ENCODE assay signal across 27 cellular contexts in the genomic region with DNA sequence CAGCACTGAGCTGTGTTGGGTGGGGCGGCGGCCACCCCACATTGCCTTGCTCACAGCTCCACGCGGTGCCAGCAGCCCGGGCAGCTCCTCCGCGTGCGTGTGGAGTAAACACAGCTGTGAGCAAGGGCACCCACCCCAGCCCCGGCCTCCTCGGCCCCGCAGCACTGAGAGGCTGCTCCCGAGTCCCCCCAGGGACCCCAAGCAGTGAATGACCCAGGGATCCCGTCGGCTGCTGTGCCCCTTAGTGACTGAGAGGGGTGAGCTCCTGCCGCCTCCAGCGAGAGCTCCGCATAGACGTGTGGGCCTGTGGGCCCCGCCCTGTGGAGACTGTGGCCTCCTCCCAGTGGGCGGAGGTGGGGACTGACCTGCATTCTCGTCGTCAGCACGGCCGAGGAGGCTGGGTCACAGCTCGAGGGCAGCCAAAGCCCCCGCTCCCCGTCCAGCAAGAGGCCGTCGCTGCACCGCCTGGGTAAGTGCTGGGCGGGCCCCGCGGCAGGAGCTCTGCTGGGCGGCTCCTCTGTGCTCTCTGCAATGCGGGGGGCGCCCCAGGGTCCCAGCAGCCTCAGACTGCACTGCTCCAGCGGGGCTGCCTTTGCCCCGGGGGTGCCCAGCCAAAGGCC. TPM values are rescaled to one million over a fixed set of nuclear protein-coding genes. Genes with fewer than 3 reads are reported as not detected.
DNase-seq lines count a peak whose midpoint lies in the region; FAIRE-seq and TF ChIP-seq lines count a peak whose summit lies in the region.
"Had no signal": no experiment of that assay in that cellular context is flagged by ENCODE, and none has a peak within 500 bp of the region (broad histone marks: within the 10 kb centered on the region; RNA-seq: fewer than 3 reads in every experiment).

No MANE protein-coding gene starts in this region.

- no peak overlapping the region for H4K91ac ChIP-seq in H1 (replicated peaks; ENCODE audit: insufficient read length, low read length)

- H3K27me3 ChIP-seq in BLaER1 (no peaks in the 10 kb centered on the region), H1 (replicated peaks in 1 of 4; ENCODE audit: control insufficient read depth in 3 of 4, extremely low read depth in 1 of 4, insufficient read depth in 3 of 4, low read length in 3 of 4) (no peaks in the 10 kb centered on the region), mesendoderm (ENCODE audit: insufficient read depth, low read length, poor library complexity) (no peaks in the 10 kb centered on the region)
- H3K27me3 ChIP-seq: MG63 had no signal

- H2BK15ac ChIP-seq in H1 (ENCODE audit: low read length) (no peak overlapping the region), mesendoderm (replicated peaks; ENCODE audit: low read depth) (no peak overlapping the region)

- no peak overlapping the region for H2AFZ ChIP-seq in H1 (ENCODE audit: low read length)
- H2AFZ ChIP-seq: PC-9 had no signal

- no peak overlapping the region for H2BK20ac ChIP-seq in H1 (ENCODE audit: low read length)

- DNase-seq in H1 (ENCODE audit: low read depth in 1 of 2, low spot score in 2 of 2) (no peak), mesendoderm (peak; percentile 31), cerebellar cortex (ENCODE audit: low spot score) (no peak), mesenteric fat pad (ENCODE audit: low spot score) (no peak)
- DNase-seq in activated effector memory CD4-positive, alpha-beta T cell treated with anti-CD3 and anti-CD28 coated beads, Interleukin-2, amount 50 U/mL, for 16 hours = no peak
- DNase-seq: C1 segment of cervical spinal cord, COR-L47, GDM1, KG1, MG63, NCI-H1105 treated with DMSO at 0.1 percent for 48 hours, NCI-H146, NCI-H2029, NCI-H446, NCI-H524 treated with DMSO at 0.1 percent for 48 hours, NCI-H774, PC-9, RPMI8226, SHP77 treated with DMSO at 0.1 percent for 48 hours had no signal

- POLR2A ChIA-PET in HEK293 (lab: Yijun Ruan, JAX) (no interaction called here), H1 (lab: Charles Lee; ENCODE audit: partially characterized antibody) (interaction anchor here (0.6 to 1.3 kb wide), 4 partner anchors 13 to 41 kb away, joined by 3 to 4 read pairs (median 3); no protein-coding TSS in a partner anchor)

- H3K23me2 ChIP-seq in H1 (ENCODE audit: low read depth, low read length) = no peaks in the 10 kb centered on the region

- H2AK5ac ChIP-seq in H1 (ENCODE audit: low read depth, low read length) (no peak overlapping the region), mesendoderm (ENCODE audit: low read length) (no peak overlapping the region)

- peak overlapping the region; percentile 5; the same call in 1 of the 2 replicates for H4K8ac ChIP-seq in H1 (ENCODE audit: extremely low read depth, insufficient read depth, low read length)
- no peak overlapping the region for H4K8ac ChIP-seq in mesendoderm (ENCODE audit: low read depth, low read length)

- H3K79me2 ChIP-seq in H1 (ENCODE audit: control insufficient read depth in 1 of 2, insufficient read depth in 2 of 2, low read length in 2 of 2) (no peaks in the 10 kb centered on the region), mesendoderm (ENCODE audit: control insufficient read depth, insufficient read depth, low read length) (no peaks in the 10 kb centered on the region)

- no peak for FAIRE-seq in H1 (lab: Jason Lieb, UNC)
- FAIRE-seq: GM12878, HepG2 had no signal

- TF ChIP-seq EP300 in H1 (IDR thresholded peaks at IDR 0.05; ENCODE audit: borderline replicate concordance in 1 of 2, low read depth in 2 of 2, low read length in 2 of 2) = no peak

- no peak overlapping the region for H3K4me3 ChIP-seq in BLaER1
- H3K4me3 ChIP-seq in HEK293 (ENCODE audit: low read depth, low read length) = no peak overlapping the region
- no peak overlapping the region for H3K4me3 ChIP-seq in H1 (ENCODE audit: extremely low read depth in 1 of 4, insufficient read depth in 2 of 4, low read depth in 3 of 4, low read length in 4 of 4)
- H3K4me3 ChIP-seq in mesendoderm (ENCODE audit: low read length) = no peak overlapping the region
- H3K4me3 ChIP-seq: GM12878, MG63, PC-9 had no signal

- H3K56ac ChIP-seq in H1 (replicated peaks; ENCODE audit: insufficient read length, low read depth, low read length) = no peak overlapping the region
- no peak overlapping the region for H3K56ac ChIP-seq in mesendoderm (ENCODE audit: low read length)

- H3K23ac ChIP-seq in H1 (ENCODE audit: insufficient read length) (no peak overlapping the region), mesendoderm (ENCODE audit: low read length) (no peak overlapping the region)

- TF ChIP-seq POLR2A in H1 (IDR thresholded peaks at IDR 0.05; ENCODE audit: control extremely low read depth in 1 of 2, low read depth in 2 of 2, low read length in 2 of 2) = no peak

- H4K20me1 ChIP-seq in BLaER1 = no peaks in the 10 kb centered on the region
- no peaks in the 10 kb centered on the region for H4K20me1 ChIP-seq in H1 (replicated peaks in 1 of 2; ENCODE audit: control insufficient read depth in 1 of 2, insufficient read depth in 2 of 2, low read length in 2 of 2)

- TF ChIP-seq RAD21 in H1 (IDR thresholded peaks at IDR 0.05 in 1 of 2, conservative IDR thresholded peaks at IDR 0.05 in 1 of 2; ENCODE audit: low read depth in 2 of 2, low read length in 2 of 2) = no peak

- no peak overlapping the region for H3K27ac ChIP-seq in BLaER1
- no peak overlapping the region for H3K27ac ChIP-seq in HEK293 (ENCODE audit: extremely low read depth, low read depth, low read length)
- H3K27ac ChIP-seq in H1 (ENCODE audit: low read depth, low read length) = no peak overlapping the region
- H3K27ac ChIP-seq in mesendoderm (ENCODE audit: low read depth, low read length) = no peak overlapping the region
- H3K27ac ChIP-seq: PC-9 had no signal

- H2BK120ac ChIP-seq in H1 (replicated peaks; ENCODE audit: low read depth, low read length) (no peak overlapping the region), mesendoderm (ENCODE audit: low read depth, low read length) (no peak overlapping the region)

- no peak overlapping the region for H4K5ac ChIP-seq in H1 (ENCODE audit: insufficient read length, low read depth, low read length)
- H4K5ac ChIP-seq in mesendoderm (ENCODE audit: low read length) = no peak overlapping the region

- H2BK12ac ChIP-seq in H1 (ENCODE audit: low read depth, low read length) = no peak overlapping the region

- H3K4me2 ChIP-seq in BLaER1 = peak overlapping the region; percentile 34
- H3K4me2 ChIP-seq in H1 (ENCODE audit: insufficient read depth in 1 of 2, low read depth in 2 of 2, low read length in 2 of 2) = no peak overlapping the region
- no peak overlapping the region for H3K4me2 ChIP-seq in mesendoderm (ENCODE audit: low read length)
- H3K4me2 ChIP-seq: PC-9 had no signal

- no peak overlapping the region for H3K18ac ChIP-seq in H1 (ENCODE audit: extremely low read depth, low read length)
- H3K18ac ChIP-seq in mesendoderm (ENCODE audit: low read length) = no peak overlapping the region

- H3K36me3 ChIP-seq in BLaER1 (peaks cover 4% of the 10 kb centered on the region; the same call in 1 of the 2 replicates), HEK293 (ENCODE audit: control insufficient read depth in 2 of 2, insufficient read depth in 1 of 2, low read length in 2 of 2) (no peaks in the 10 kb centered on the region), H1 (ENCODE audit: control insufficient read depth in 2 of 4, insufficient read depth in 4 of 4, low read length in 3 of 4) (peaks cover 0 to 10% (median 0%) of the 10 kb centered on the region in 4 experiments; a peak in 2 of 8 replicates), mesendoderm (ENCODE audit: control insufficient read depth, insufficient read depth, low read length) (no peaks in the 10 kb centered on the region)
- H3K36me3 ChIP-seq: MG63 had no signal

- no peak for TF ChIP-seq CTCF in HEK293 (tag by site-specific recombination; IDR thresholded peaks at IDR 0.05)
- TF ChIP-seq CTCF in H1 (IDR thresholded peaks at IDR 0.05; ENCODE audit: control extremely low read depth in 1 of 3, insufficient read depth in 1 of 3, low read depth in 1 of 3, low read length in 3 of 3) = no peak

- H3K4me1 ChIP-seq in BLaER1 = peaks cover 29% of the 10 kb centered on the region
- no peaks in the 10 kb centered on the region for H3K4me1 ChIP-seq in HEK293 (ENCODE audit: control insufficient read depth, insufficient read depth, low read length)
- H3K4me1 ChIP-seq in H1 (replicated peaks in 1 of 4; ENCODE audit: control insufficient read depth in 3 of 4, insufficient read depth in 4 of 4, low read length in 3 of 4) = no peaks in the 10 kb centered on the region
- no peaks in the 10 kb centered on the region for H3K4me1 ChIP-seq in mesendoderm (ENCODE audit: control insufficient read depth, low read depth, low read length)

- 92% methylated on average over 32 of the region's 38 CpGs; no CpG with 5 or more reads in 1 of the 2 experiments for WGBS in H1 (ENCODE audit: extremely low coverage in 1 of 2, insufficient coverage in 1 of 2, insufficient read length in 1 of 2, insufficient replicate concordance in 2 of 2, low coverage in 1 of 2, low lambda C conversion rate in 2 of 2, missing lambda C conversion rate in 1 of 2), 2 experiments
- WGBS in mesendoderm (ENCODE audit: extremely low coverage, insufficient coverage, low lambda C conversion rate) = no CpG with 5 or more reads among the region's 38 CpGs

- no peak overlapping the region for H3K9ac ChIP-seq in BLaER1
- H3K9ac ChIP-seq in H1 (replicated peaks in 1 of 4; ENCODE audit: extremely low read depth in 1 of 4, low read depth in 3 of 4, low read length in 3 of 4) = no peak overlapping the region
- no peak overlapping the region for H3K9ac ChIP-seq in mesendoderm (ENCODE audit: low read length)

- CTCF ChIA-PET in HEK293 (lab: Yijun Ruan, JAX) = no interaction called here
- CTCF ChIA-PET in H1 (lab: Charles Lee; ENCODE audit: partially characterized antibody) = interaction anchor here (0.9 to 1.4 kb wide), 3 partner anchors 19 to 260 kb away, joined by 3 to 5 read pairs (median 4); no protein-coding TSS in a partner anchor

- H3K14ac ChIP-seq in H1 (ENCODE audit: insufficient read length) = no peak overlapping the region

- 0 out of 2 replicates have a peak, but pooled peaks cover 2% of the 10 kb centered on the region for H3K79me1 ChIP-seq in H1 (ENCODE audit: low read depth, low read length)
- H3K79me1 ChIP-seq in mesendoderm (ENCODE audit: low read length) = no peaks in the 10 kb centered on the region

- no peak overlapping the region for H2BK5ac ChIP-seq in H1 (ENCODE audit: low read depth, low read length)
- no peak overlapping the region for H2BK5ac ChIP-seq in mesendoderm (ENCODE audit: low read length)

- H3K4ac ChIP-seq in H1 (replicated peaks; ENCODE audit: insufficient read length, low read depth, low read length) (no peak overlapping the region), mesendoderm (ENCODE audit: low read depth, low read length) (no peak overlapping the region)

- H3K9me3 ChIP-seq in BLaER1 (no peaks in the 10 kb centered on the region), HEK293 (ENCODE audit: control insufficient read depth, insufficient read depth, low read depth, low read length) (no peaks in the 10 kb centered on the region), H1 (ENCODE audit: insufficient read depth in 2 of 2, low read depth in 1 of 2, low read length in 1 of 2) (no peaks in the 10 kb centered on the region; a peak in 1 of 4 replicates)
- H3K9me3 ChIP-seq: MG63 had no signal

RNA-seq across cellular contexts. Expression of gene UTF1, which starts 29.9 kb away (rescaled TPM):
- total RNA-seq in H1 (2021; fragmentation: NEBNext Ultra II Directional; extraction: Animal tissue kit (Norgen Biotek cat#: 25700)) = 21.7 and 21.8 TPM in 2 replicates
- polyA plus RNA-seq in H1 (2011; rRNA removed) = 0.47 and 0.97 TPM in 2 replicates
- polyA plus RNA-seq in H1 (2011; cell fraction: cytosol; rRNA removed) = 0.56 TPM
- polyA plus RNA-seq in H1 (2011; cell fraction: nucleus; rRNA removed) = 3.0 TPM
- 4.6 to 12.2 TPM (median 10.6 TPM) in 4 replicates for polyA plus RNA-seq in H1 (2012, experiment 1 of 2)
- polyA plus RNA-seq in H1 (2012, experiment 2 of 2) = 0.80 TPM
- polyA plus RNA-seq in H1 (2013, experiment 1 of 2) = 23.8 TPM
- 24.8 TPM for polyA plus RNA-seq in H1 (2013, experiment 2 of 2)
- polyA minus RNA-seq in H1 (2011; rRNA and poly(A)+ RNA removed) = not detected in 2 replicates
- polyA minus RNA-seq in H1 (2011; cell fraction: cytosol; rRNA and poly(A)+ RNA removed) = 6.3 TPM
- polyA minus RNA-seq in H1 (2011; cell fraction: nucleus; rRNA and poly(A)+ RNA removed) = 4.3 TPM
- polyA plus RNA-seq in mesendoderm (2013, experiment 1 of 2) = 2.4 TPM
- 1.9 TPM for polyA plus RNA-seq in mesendoderm (2013, experiment 2 of 2)
- total RNA-seq in mesenteric fat pad = not detected
- total RNA-seq: A172; CD4-positive, alpha-beta memory T cell; GM12878; H4; HepG2; HT1080; PC-9 had no signal
- polyA plus RNA-seq: CD4-positive, alpha-beta memory T cell; GM12878; HepG2 had no signal

RNA-seq across cellular contexts. Expression of gene VENTX, which starts 37.6 kb away (rescaled TPM):
- 4.7 and 5.6 TPM in 2 replicates for total RNA-seq in H1 (2021; fragmentation: NEBNext Ultra II Directional; extraction: Animal tissue kit (Norgen Biotek cat#: 25700))
- polyA plus RNA-seq in H1 (2011; rRNA removed) = 5.6 and 7.8 TPM in 2 replicates
- 4.6 TPM for polyA plus RNA-seq in H1 (2011; cell fraction: cytosol; rRNA removed)
- 17.4 TPM for polyA plus RNA-seq in H1 (2011; cell fraction: nucleus; rRNA removed)
- polyA plus RNA-seq in H1 (2012, experiment 1 of 2) = 3.4 to 5.9 TPM (median 5.1 TPM) in 4 replicates
- polyA plus RNA-seq in H1 (2012, experiment 2 of 2) = 3.8 TPM
- 3.8 TPM for polyA plus RNA-seq in H1 (2013, experiment 1 of 2)
- 3.5 TPM for polyA plus RNA-seq in H1 (2013, experiment 2 of 2)
- 1.6 and 1.7 TPM in 2 replicates for polyA minus RNA-seq in H1 (2011; rRNA and poly(A)+ RNA removed)
- 5.8 TPM for polyA minus RNA-seq in H1 (2011; cell fraction: cytosol; rRNA and poly(A)+ RNA removed)
- polyA minus RNA-seq in H1 (2011; cell fraction: nucleus; rRNA and poly(A)+ RNA removed) = 6.0 TPM
- 2.1 TPM for polyA plus RNA-seq in mesendoderm (2013, experiment 1 of 2)
- polyA plus RNA-seq in mesendoderm (2013, experiment 2 of 2) = 2.0 TPM
- 4.0 TPM for total RNA-seq in mesenteric fat pad
- total RNA-seq: A172; CD4-positive, alpha-beta memory T cell; GM12878; H4; HepG2; PC-9 had no signal
- polyA plus RNA-seq: CD4-positive, alpha-beta memory T cell; HepG2 had no signal

RNA-seq across cellular contexts. Expression of gene KNDC1, which starts 40.1 kb away (rescaled TPM):
- total RNA-seq in H1 (2021; fragmentation: NEBNext Ultra II Directional; extraction: Animal tissue kit (Norgen Biotek cat#: 25700)) = 16.7 and 19.3 TPM in 2 replicates
- polyA plus RNA-seq in H1 (2011; rRNA removed) = 7.5 and 10.4 TPM in 2 replicates
- 8.2 TPM for polyA plus RNA-seq in H1 (2011; cell fraction: cytosol; rRNA removed)
- 24.2 TPM for polyA plus RNA-seq in H1 (2011; cell fraction: nucleus; rRNA removed)
- polyA plus RNA-seq in H1 (2012, experiment 1 of 2) = 10.6 to 18.0 TPM (median 14.3 TPM) in 4 replicates
- 7.0 TPM for polyA plus RNA-seq in H1 (2012, experiment 2 of 2)
- polyA plus RNA-seq in H1 (2013, experiment 1 of 2) = 6.2 TPM
- polyA plus RNA-seq in H1 (2013, experiment 2 of 2) = 5.8 TPM
- 14.2 and 17.3 TPM in 2 replicates for polyA minus RNA-seq in H1 (2011; rRNA and poly(A)+ RNA removed)
- 9.8 TPM for polyA minus RNA-seq in H1 (2011; cell fraction: cytosol; rRNA and poly(A)+ RNA removed)
- 27.6 TPM for polyA minus RNA-seq in H1 (2011; cell fraction: nucleus; rRNA and poly(A)+ RNA removed)
- polyA plus RNA-seq in mesendoderm (2013, experiment 1 of 2) = 0.62 TPM
- 0.56 TPM for polyA plus RNA-seq in mesendoderm (2013, experiment 2 of 2)
- total RNA-seq in mesenteric fat pad = 0.13 TPM
- total RNA-seq: HepG2, HT1080 had no signal

Comparison
In these comparisons a context has a peak if more than half of its experiments do, and no peak if none do; other contexts are left out.
1. RNA of gene UTF1, which starts 29.9 kb away (total RNA-seq): 21.7 to 21.8 TPM in H1; not detected in mesenteric fat pad (single experiment); every median in the first group is over 10 times any median in the second.
2. RNA of gene KNDC1, which starts 40.1 kb away (total RNA-seq): 16.7 to 19.3 TPM in H1; 0.13 TPM in mesenteric fat pad (single experiment); every median in the first group is over 10 times any median in the second.